1 cellular context compared by ENCODE assay signal in genomic region chr11:12868315-12869073, GRCh38.
TF ChIP-seq lines count a peak whose summit lies in the region.

No MANE protein-coding gene starts in this region.

TF ChIP-seq in WTC11, 78 proteins besides CTCF, POLR2A, EP300 and RAD21 (continued from another document):
- TF ChIP-seq, protein P1, sequence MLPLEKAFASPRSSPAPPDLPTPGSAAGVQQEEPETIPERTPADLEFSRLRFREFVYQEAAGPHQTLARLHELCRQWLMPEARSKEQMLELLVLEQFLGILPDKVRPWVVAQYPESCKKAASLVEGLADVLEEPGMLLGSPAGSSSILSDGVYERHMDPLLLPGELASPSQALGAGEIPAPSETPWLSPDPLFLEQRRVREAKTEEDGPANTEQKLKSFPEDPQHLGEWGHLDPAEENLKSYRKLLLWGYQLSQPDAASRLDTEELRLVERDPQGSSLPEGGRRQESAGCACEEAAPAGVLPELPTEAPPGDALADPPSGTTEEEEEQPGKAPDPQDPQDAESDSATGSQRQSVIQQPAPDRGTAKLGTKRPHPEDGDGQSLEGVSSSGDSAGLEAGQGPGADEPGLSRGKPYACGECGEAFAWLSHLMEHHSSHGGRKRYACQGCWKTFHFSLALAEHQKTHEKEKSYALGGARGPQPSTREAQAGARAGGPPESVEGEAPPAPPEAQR (CRISPR knock-in tag; IDR thresholded peaks at IDR 0.05) = no peak
- TF ChIP-seq GRHL2 (CRISPR knock-in tag; IDR thresholded peaks at IDR 0.05; ENCODE audit: insufficient replicate concordance, severe bottlenecking) = no peak
- no peak for TF ChIP-seq MYBL2 (CRISPR knock-in tag; IDR thresholded peaks at IDR 0.05)
- no peak for TF ChIP-seq TEAD4 (CRISPR knock-in tag; IDR thresholded peaks at IDR 0.05)
- no peak for TF ChIP-seq NR1H2 (CRISPR knock-in tag; IDR thresholded peaks at IDR 0.05)
- TF ChIP-seq ZNF121 (CRISPR knock-in tag; IDR thresholded peaks at IDR 0.05) = no peak
- TF ChIP-seq JUN (CRISPR knock-in tag; IDR thresholded peaks at IDR 0.05) = no peak
- TF ChIP-seq, protein P2, sequence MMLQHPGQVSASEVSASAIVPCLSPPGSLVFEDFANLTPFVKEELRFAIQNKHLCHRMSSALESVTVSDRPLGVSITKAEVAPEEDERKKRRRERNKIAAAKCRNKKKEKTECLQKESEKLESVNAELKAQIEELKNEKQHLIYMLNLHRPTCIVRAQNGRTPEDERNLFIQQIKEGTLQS (CRISPR knock-in tag; conservative IDR thresholded peaks at IDR 0.05) = no peak
- TF ChIP-seq, protein P3, sequence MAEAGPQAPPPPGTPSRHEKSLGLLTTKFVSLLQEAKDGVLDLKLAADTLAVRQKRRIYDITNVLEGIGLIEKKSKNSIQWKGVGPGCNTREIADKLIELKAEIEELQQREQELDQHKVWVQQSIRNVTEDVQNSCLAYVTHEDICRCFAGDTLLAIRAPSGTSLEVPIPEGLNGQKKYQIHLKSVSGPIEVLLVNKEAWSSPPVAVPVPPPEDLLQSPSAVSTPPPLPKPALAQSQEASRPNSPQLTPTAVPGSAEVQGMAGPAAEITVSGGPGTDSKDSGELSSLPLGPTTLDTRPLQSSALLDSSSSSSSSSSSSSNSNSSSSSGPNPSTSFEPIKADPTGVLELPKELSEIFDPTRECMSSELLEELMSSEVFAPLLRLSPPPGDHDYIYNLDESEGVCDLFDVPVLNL (CRISPR knock-in tag; IDR thresholded peaks at IDR 0.05; ENCODE audit: borderline replicate concordance, low read depth) = no peak
